ENCODE assay signal across 8 cellular contexts in genomic region chr6:42047790-42048405, GRCh38. TPM values are rescaled to one million over a fixed set of nuclear protein-coding genes. Genes with fewer than 3 reads are reported as not detected.
A peak's percentile ranks its signal among the peaks of the same experiment; 100 is the strongest.
DNase-seq lines count a peak whose midpoint lies in the region; ATAC-seq and TF ChIP-seq lines count a peak whose summit lies in the region.

No MANE protein-coding gene starts in this region.

- H3K27ac ChIP-seq in mesodermal cell (ENCODE audit: low read depth, low read length, severe bottlenecking) (no peak overlapping the region), uterus (peak overlapping the region; percentile 89 to 97)

- no peak for TF ChIP-seq POLR2A in uterus (IDR thresholded peaks at IDR 0.05)

- peak overlapping the region; percentile 53 to 86 (median 62) for H3K27ac Mint-ChIP-seq in brain

- peaks cover 35% of the 10 kb centered on the region for H3K4me1 ChIP-seq in mesodermal cell (ENCODE audit: control insufficient read depth, insufficient read depth, low read length, poor library complexity, severe bottlenecking)
- peaks cover 9 to 37% of the 10 kb centered on the region in 2 donors for H3K4me1 ChIP-seq in uterus

- ATAC-seq in HG03108 (IDR thresholded peaks at IDR 0.05; ENCODE audit: unreplicated experiment) = no peak

- 7 to 12% methylated on average over 5 to 8 of the region's 8 CpGs for WGBS in mesodermal cell (ENCODE audit: insufficient coverage in 2 of 2), 2 experiments

- peaks cover 0 to 2% (median 0%) of the 10 kb centered on the region in 5 experiments for H3K9me3 Mint-ChIP-seq in brain

- H3K36me3 ChIP-seq in mesodermal cell (ENCODE audit: control insufficient read depth, insufficient read depth, low read length) = peaks cover 14% of the 10 kb centered on the region
- no peaks in the 10 kb centered on the region for H3K36me3 ChIP-seq in uterus

- peak overlapping the region; percentile 83 to 98 (median 87) for H3K4me3 Mint-ChIP-seq in brain

- peaks cover 72% of the 10 kb centered on the region for H3K4me1 Mint-ChIP-seq in brain

- no peaks in the 10 kb centered on the region for H3K27me3 ChIP-seq in uterus

- H3K9me3 ChIP-seq in mesodermal cell (ENCODE audit: control insufficient read depth, low read length) (no peaks in the 10 kb centered on the region), uterus (no peaks in the 10 kb centered on the region)

- H3K36me3 Mint-ChIP-seq in brain = peaks cover 8% of the 10 kb centered on the region

- H3K27me3 Mint-ChIP-seq in brain = peaks cover 22% of the 10 kb centered on the region

- peak; percentile 24 for DNase-seq in stimulated activated CD4-positive, alpha-beta T cell treated with anti-CD3 and anti-CD28 coated beads, Interleukin-4, amount 100 ng/mL, for 1 hour
- DNase-seq in stimulated activated CD4-positive, alpha-beta T cell treated with anti-CD3 and anti-CD28 coated beads, Interleukin-4, amount 100 ng/mL, for 4 hours = no peak
- peak in 1 of 2 donors; percentile 30 for DNase-seq in uterus
- DNase-seq in GM13977 (ENCODE audit: low spot score) = no peak
- no peak for DNase-seq in EL

- H3K4me3 ChIP-seq in mesodermal cell (ENCODE audit: extremely low read depth, insufficient read depth, low read length, poor library complexity, severe bottlenecking) = peak overlapping the region; percentile 55
- peak overlapping the region; percentile 63 to 80 for H3K4me3 ChIP-seq in uterus

- TF ChIP-seq CTCF in brain (conservative IDR thresholded peaks at IDR 0.05) (no peak), uterus (IDR thresholded peaks at IDR 0.05) (no peak), GM13977 (IDR thresholded peaks at IDR 0.05; ENCODE audit: extremely low read depth, insufficient read depth, missing control alignments) (no peak)

- intact Hi-C loops in uterus (cut with DNase I; ENCODE audit: low total_unique reads) = loop anchor here (5.0 to 10.0 kb wide), 2 partner anchors 113 to 261 kb away; partner anchors contain the start of gene TOMM6

- in situ Hi-C loops in GM13977 (cut with MboI; ENCODE audit: low pct_unique_long_range_greater_than_20kb, low sequenced_read_pairs, unreplicated experiment) = loop anchor here (10.0 kb wide), 3 partner anchors 123 to 263 kb away; partner anchors contain the start of genes BYSL, MED20, PRICKLE4 and TOMM6

RNA-seq across cellular contexts. Expression of gene TAF8, which starts 2.4 kb away (rescaled TPM):
- polyA plus RNA-seq in brain (ENCODE audit: insufficient read depth, low read depth, low replicate concordance) = 14.9 TPM
- 19.4 TPM for polyA plus RNA-seq in mesodermal cell (2013, experiment 1 of 2)
- polyA plus RNA-seq in mesodermal cell (2013, experiment 2 of 2) = 17.4 TPM
- total RNA-seq in uterus = 10 to 100 TPM; 16.0 to 45.6 (median 37.5) TPM
